Comparison of ENCODE assay signal across 8 cellular contexts in genomic region chr1:2228684-2229031, GRCh38. TPM values are rescaled to one million over a fixed set of nuclear protein-coding genes. Genes with fewer than 3 reads are reported as not detected.
DNase-seq lines count a peak whose midpoint lies in the region; ATAC-seq, FAIRE-seq and TF ChIP-seq lines count a peak whose summit lies in the region.

No MANE protein-coding gene starts in this region.

- TF ChIP-seq EP300 in H1 (IDR thresholded peaks at IDR 0.05; ENCODE audit: borderline replicate concordance in 1 of 2, low read depth in 2 of 2, low read length in 2 of 2): no peak

- peak overlapping the region; percentile 95 to 98 (median 97) for H3K4me3 Mint-ChIP-seq in nephron

- no peak overlapping the region for H2BK12ac ChIP-seq in H1 (ENCODE audit: low read depth, low read length)

- H3K23me2 ChIP-seq in H1 (ENCODE audit: low read depth, low read length): peaks cover 29% of the 10 kb centered on the region

- no peak overlapping the region for H4K8ac ChIP-seq in H1 (ENCODE audit: extremely low read depth, insufficient read depth, low read length)

- H2AFZ ChIP-seq in PC-9 (no peak overlapping the region), H1 (ENCODE audit: low read length) (no peak overlapping the region)

- H3K56ac ChIP-seq in H1 (replicated peaks; ENCODE audit: insufficient read length, low read depth, low read length): no peak overlapping the region

- peaks cover 49% of the 10 kb centered on the region for H4K20me1 ChIP-seq in PC-9 (ENCODE audit: insufficient read depth)
- peaks cover 40 to 47% of the 10 kb centered on the region in 2 experiments for H4K20me1 ChIP-seq in H1 (replicated peaks in 1 of 2; ENCODE audit: control insufficient read depth in 1 of 2, insufficient read depth in 2 of 2, low read length in 2 of 2)

- no peaks in the 10 kb centered on the region for H3K9me2 ChIP-seq in PC-9 (ENCODE audit: insufficient read depth)

- no peak for FAIRE-seq in H1 (lab: Jason Lieb, UNC)

- 3% methylated on average over 17 of the region's 53 CpGs; no CpG with 5 or more reads in 1 of the 2 experiments for WGBS in H1 (ENCODE audit: extremely low coverage in 1 of 2, insufficient coverage in 1 of 2, insufficient read length in 1 of 2, insufficient replicate concordance in 2 of 2, low coverage in 1 of 2, low lambda C conversion rate in 2 of 2, missing lambda C conversion rate in 1 of 2), 2 experiments

- no peak for ATAC-seq in HG02623 (IDR thresholded peaks at IDR 0.05; ENCODE audit: unreplicated experiment)

- peak overlapping the region; percentile 93; the same call in 1 of the 2 replicates for H3K18ac ChIP-seq in H1 (ENCODE audit: extremely low read depth, low read length)

- no peaks in the 10 kb centered on the region for H3K27me3 Mint-ChIP-seq in nephron (ENCODE audit: low read depth)

- H4K91ac ChIP-seq in H1 (replicated peaks; ENCODE audit: insufficient read length, low read length): no peak overlapping the region

- H3K4ac ChIP-seq in H1 (replicated peaks; ENCODE audit: insufficient read length, low read depth, low read length): no peak overlapping the region

- CTCF ChIA-PET in PC-9 (lab: Charles Lee): interaction anchor here (0.6 kb wide), 1 partner anchor 29 kb away, joined by 4 read pairs; no protein-coding TSS in a partner anchor
- CTCF ChIA-PET in H1 (lab: Charles Lee; ENCODE audit: partially characterized antibody): interaction anchor here (0.6 to 2.8 kb wide), 11 partner anchors 17 to 1013 kb away, joined by 3 to 16 read pairs (median 4); no protein-coding TSS in a partner anchor

- peaks cover 24% of the 10 kb centered on the region for H3K4me1 ChIP-seq in PC-9 (replicated peaks; ENCODE audit: insufficient read depth)
- peaks cover 0 to 43% (median 25%) of the 10 kb centered on the region in 4 experiments; a peak in 6 of 7 replicates for H3K4me1 ChIP-seq in H1 (replicated peaks in 1 of 4; ENCODE audit: control insufficient read depth in 3 of 4, insufficient read depth in 4 of 4, low read length in 3 of 4)

- BruUV-seq in PC-9 (replicated peaks; lab: Mats Ljungman, UMichigan): no TSS peak

- H3K36me3 Mint-ChIP-seq in nephron (ENCODE audit: low read depth): no peaks in the 10 kb centered on the region

- H2BK120ac ChIP-seq in H1 (replicated peaks; ENCODE audit: low read depth, low read length): no peak overlapping the region

- no peak overlapping the region for H4K5ac ChIP-seq in H1 (ENCODE audit: insufficient read length, low read depth, low read length)

- TF ChIP-seq CTCF in GM12864 (IDR thresholded peaks at IDR 0.05; ENCODE audit: low read depth, low read length, missing control alignments) (no peak), PC-9 (conservative IDR thresholded peaks at IDR 0.05) (no peak), H1 (IDR thresholded peaks at IDR 0.05; ENCODE audit: control extremely low read depth in 1 of 3, insufficient read depth in 1 of 3, low read depth in 1 of 3, low read length in 3 of 3) (no peak), nephron (IDR thresholded peaks at IDR 0.05; ENCODE audit: unreplicated experiment in 3 of 3) (no peak)

- H3K14ac ChIP-seq in H1 (ENCODE audit: insufficient read length): no peak overlapping the region

- no peaks in the 10 kb centered on the region for H3K9me3 Mint-ChIP-seq in nephron

- H2BK5ac ChIP-seq in H1 (ENCODE audit: low read depth, low read length): no peak overlapping the region

- H3K4me1 Mint-ChIP-seq in nephron: peaks cover 36% of the 10 kb centered on the region

- DNase-seq in GM12864 (ENCODE audit: low read depth): no peak
- DNase-seq in PC-9: no peak
- no peak for DNase-seq in H1 (ENCODE audit: low read depth in 1 of 2, low spot score in 2 of 2)
- no peak for DNase-seq in SKM-1 treated with dmso at 0.1 percent for 144 hours (lab: John Stamatoyannopoulos, UW; ENCODE audit: unreplicated experiment)
- no peak for DNase-seq in NCI-H2171 (lab: John Stamatoyannopoulos, UW)
- DNase-seq in foreskin melanocyte: no peak

- H3K4me2 ChIP-seq in PC-9 (peak overlapping the region; percentile 99), H1 (ENCODE audit: insufficient read depth in 1 of 2, low read depth in 2 of 2, low read length in 2 of 2) (peak overlapping the region; percentile 78 to 96)

- H3K9ac ChIP-seq in H1 (replicated peaks in 1 of 4; ENCODE audit: extremely low read depth in 1 of 4, low read depth in 3 of 4, low read length in 3 of 4): peak overlapping the region; percentile 71 to 79 (median 78)

- H3K27me3 ChIP-seq in PC-9 (ENCODE audit: insufficient read depth, low read depth) (no peaks in the 10 kb centered on the region), H1 (replicated peaks in 1 of 4; ENCODE audit: control insufficient read depth in 3 of 4, extremely low read depth in 1 of 4, insufficient read depth in 3 of 4, low read length in 3 of 4) (no peaks in the 10 kb centered on the region)

- intact Hi-C loops in PC-9 (cut with micrococcal nuclease; ENCODE audit: unreplicated experiment): loop anchor here (5.0 kb wide), 1 partner anchor 84 kb away; no protein-coding TSS in a partner anchor

- TF ChIP-seq RAD21 in H1 (IDR thresholded peaks at IDR 0.05 in 1 of 2, conservative IDR thresholded peaks at IDR 0.05 in 1 of 2; ENCODE audit: low read depth in 2 of 2, low read length in 2 of 2): no peak

- peak overlapping the region; percentile 72 for H3K4me3 ChIP-seq in GM12864 (ENCODE audit: low read depth, low read length)
- peak overlapping the region; percentile 93 for H3K4me3 ChIP-seq in PC-9
- H3K4me3 ChIP-seq in H1 (ENCODE audit: extremely low read depth in 1 of 4, insufficient read depth in 2 of 4, low read depth in 3 of 4, low read length in 4 of 4): peak overlapping the region; percentile 72 to 83 (median 80)

- H2AK5ac ChIP-seq in H1 (ENCODE audit: low read depth, low read length): peak overlapping the region; percentile 82; the same call in 1 of the 2 replicates

- H3K9me3 ChIP-seq in PC-9 (ENCODE audit: insufficient read depth, low read depth) (no peaks in the 10 kb centered on the region), H1 (ENCODE audit: insufficient read depth in 2 of 2, low read depth in 1 of 2, low read length in 1 of 2) (no peaks in the 10 kb centered on the region)

- peak overlapping the region; percentile 78 to 94 (median 92) for H3K27ac Mint-ChIP-seq in nephron

- no peak overlapping the region for H3K27ac ChIP-seq in PC-9
- H3K27ac ChIP-seq in H1 (ENCODE audit: low read depth, low read length): no peak overlapping the region

- H2BK15ac ChIP-seq in H1 (ENCODE audit: low read length): no peak overlapping the region

- no peak overlapping the region for H2BK20ac ChIP-seq in H1 (ENCODE audit: low read length)

- H3K23ac ChIP-seq in H1 (ENCODE audit: insufficient read length): no peak overlapping the region

- H3K79me2 ChIP-seq in PC-9 (ENCODE audit: low read depth) (peaks cover 52% of the 10 kb centered on the region), H1 (ENCODE audit: control insufficient read depth in 1 of 2, insufficient read depth in 2 of 2, low read length in 2 of 2) (peaks cover 41 to 51% of the 10 kb centered on the region in 2 experiments)

- no peak for TF ChIP-seq POLR2A in H1 (IDR thresholded peaks at IDR 0.05; ENCODE audit: control extremely low read depth in 1 of 2, low read depth in 2 of 2, low read length in 2 of 2)

- no peaks in the 10 kb centered on the region for H3K36me3 ChIP-seq in PC-9 (ENCODE audit: low read depth)
- H3K36me3 ChIP-seq in H1 (ENCODE audit: control insufficient read depth in 2 of 4, insufficient read depth in 4 of 4, low read length in 3 of 4): no peaks in the 10 kb centered on the region

- H3F3A ChIP-seq in PC-9 (ENCODE audit: insufficient read depth, low read depth): peaks cover 7% of the 10 kb centered on the region; the same call in 1 of the 2 replicates

- peaks cover 15% of the 10 kb centered on the region for H3K79me1 ChIP-seq in H1 (ENCODE audit: low read depth, low read length)

- POLR2A ChIA-PET in PC-9 (lab: Charles Lee; ENCODE audit: unreplicated experiment) (interaction anchor here (0.7 kb wide), 1 partner anchor 83 kb away, joined by 3 read pairs; no protein-coding TSS in a partner anchor), H1 (lab: Charles Lee; ENCODE audit: partially characterized antibody) (interaction anchor here (1.0 to 2.8 kb wide), 21 partner anchors 7 to 153 kb away, joined by 3 to 34 read pairs (median 4); no protein-coding TSS in a partner anchor)

TF ChIP-seq in H1, 55 proteins besides CTCF, POLR2A, EP300 and RAD21 (continues in another document):
- no peak for TF ChIP-seq SP1 (IDR thresholded peaks at IDR 0.05; ENCODE audit: low read depth, low read length)
- TF ChIP-seq RFX5 (IDR thresholded peaks at IDR 0.05; ENCODE audit: borderline replicate concordance, low read depth, low read length): no peak

RNA-seq across cellular contexts. Expression of gene SKI, which starts 0.5 kb away (rescaled TPM):
- total RNA-seq in PC-9 (2021): 36.2 and 39.1 TPM in 2 replicates
- 80.2 and 87.6 TPM in 2 replicates for total RNA-seq in H1 (2021; fragmentation: NEBNext Ultra II Directional; extraction: Animal tissue kit (Norgen Biotek cat#: 25700))
- polyA plus RNA-seq in H1 (2011; rRNA removed): 8.3 and 14.5 TPM in 2 replicates
- 8.6 TPM for polyA plus RNA-seq in H1 (2011; cell fraction: cytosol; rRNA removed)
- 19.2 TPM for polyA plus RNA-seq in H1 (2011; cell fraction: nucleus; rRNA removed)
- polyA plus RNA-seq in H1 (2012, experiment 1 of 2): 24.8 to 35.9 TPM (median 32.3 TPM) in 4 replicates
- polyA plus RNA-seq in H1 (2012, experiment 2 of 2): 36.5 TPM
- polyA plus RNA-seq in H1 (2013, experiment 1 of 2): 40.2 TPM
- 39.7 TPM for polyA plus RNA-seq in H1 (2013, experiment 2 of 2)
- polyA minus RNA-seq in H1 (2011; rRNA and poly(A)+ RNA removed): 6.3 and 7.3 TPM in 2 replicates
- polyA minus RNA-seq in H1 (2011; cell fraction: cytosol; rRNA and poly(A)+ RNA removed): 30.0 TPM
- polyA minus RNA-seq in H1 (2011; cell fraction: nucleus; rRNA and poly(A)+ RNA removed): 27.1 TPM

RNA-seq across cellular contexts. Expression of gene FAAP20, which starts 34.1 kb away (rescaled TPM):
- 72.1 and 97.1 TPM in 2 replicates for total RNA-seq in PC-9 (2021)
- 99.8 and 103 TPM in 2 replicates for total RNA-seq in H1 (2021; fragmentation: NEBNext Ultra II Directional; extraction: Animal tissue kit (Norgen Biotek cat#: 25700))
- 58.4 and 106 TPM in 2 replicates for polyA plus RNA-seq in H1 (2011; rRNA removed)
- polyA plus RNA-seq in H1 (2011; cell fraction: cytosol; rRNA removed): 49.4 TPM
- polyA plus RNA-seq in H1 (2011; cell fraction: nucleus; rRNA removed): 69.8 TPM
- polyA plus RNA-seq in H1 (2012, experiment 1 of 2): 51.1 to 69.6 TPM (median 60.7 TPM) in 4 replicates
- 65.5 TPM for polyA plus RNA-seq in H1 (2012, experiment 2 of 2)
- polyA plus RNA-seq in H1 (2013, experiment 1 of 2): 95.7 TPM
- 90.2 TPM for polyA plus RNA-seq in H1 (2013, experiment 2 of 2)
- polyA minus RNA-seq in H1 (2011; rRNA and poly(A)+ RNA removed): 5.5 and 6.4 TPM in 2 replicates
- 32.8 TPM for polyA minus RNA-seq in H1 (2011; cell fraction: cytosol; rRNA and poly(A)+ RNA removed)
- 18.1 TPM for polyA minus RNA-seq in H1 (2011; cell fraction: nucleus; rRNA and poly(A)+ RNA removed)
